1 cellular context compared by ENCODE assay signal in genomic region chr10:12710594-12711343, GRCh38.
TF ChIP-seq lines count a peak whose summit lies in the region.

No MANE protein-coding gene starts in this region.

TF ChIP-seq in IMR-90, 13 proteins besides CTCF, POLR2A, EP300 and RAD21:
- TF ChIP-seq MAFK (IDR thresholded peaks at IDR 0.05; ENCODE audit: low read depth, low read length): no peak
- peak; percentile 88 for TF ChIP-seq SMC3 (IDR thresholded peaks at IDR 0.05; ENCODE audit: low read depth, low read length)
- TF ChIP-seq CEBPB (IDR thresholded peaks at IDR 0.05; ENCODE audit: low read depth, low read length): peak; percentile 88
